ENCODE assay signal across 1 cellular context in the genomic region with DNA sequence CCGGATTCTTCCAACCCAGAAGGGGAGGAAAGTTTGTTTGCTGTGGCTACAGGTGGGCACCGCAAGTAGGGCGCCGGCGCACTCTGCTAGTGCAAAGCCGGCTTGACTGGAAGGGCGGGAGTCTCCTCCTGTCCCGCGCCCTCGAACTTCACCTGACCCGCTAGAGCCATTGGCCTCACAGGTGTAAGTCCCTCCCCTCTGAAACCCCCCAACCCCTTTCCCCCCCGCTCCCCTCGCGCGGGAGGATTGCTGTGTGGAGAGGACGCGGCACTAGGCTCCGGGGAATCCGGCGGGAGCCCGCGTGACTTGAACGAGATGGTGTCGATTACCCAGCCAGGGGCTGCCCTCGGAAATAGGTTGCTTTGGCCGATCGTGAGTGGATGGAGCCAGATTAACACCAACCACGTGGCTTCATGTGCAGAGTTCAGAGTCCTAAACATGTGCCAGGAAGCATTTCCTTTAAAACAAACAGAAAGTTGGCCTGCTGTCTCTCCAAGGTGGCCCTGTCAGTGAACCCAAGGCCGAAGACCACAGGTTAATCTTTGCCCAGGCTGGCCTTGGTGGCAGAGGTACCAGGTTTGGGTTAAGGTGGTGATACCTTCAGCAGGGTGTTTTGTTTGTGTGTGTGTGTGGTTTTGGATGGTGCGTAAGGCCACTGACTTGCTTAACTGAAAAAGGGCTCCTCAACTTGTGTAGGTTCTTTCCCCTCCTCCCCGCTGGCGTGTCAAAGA.
TF ChIP-seq lines count a peak whose summit lies in the region.

No MANE protein-coding gene starts in this region.

TF ChIP-seq in GM12878, 131 proteins besides CTCF, POLR2A, EP300 and RAD21 (continued from another document and continues in another):
- TF ChIP-seq MTA3 (IDR thresholded peaks at IDR 0.05; ENCODE audit: borderline replicate concordance, low read length) (peak; percentile 61; the same call in 1 of the 2 replicates), ZZZ3 (IDR thresholded peaks at IDR 0.05; ENCODE audit: control insufficient read depth, insufficient read length, low read depth) (no peak), POLR2AphosphoS2 (IDR thresholded peaks at IDR 0.05; ENCODE audit: low read depth, low read length) (no peak), ETV6 (conservative IDR thresholded peaks at IDR 0.05 in 1 of 2, IDR thresholded peaks at IDR 0.05 in 1 of 2; ENCODE audit: borderline replicate concordance in 1 of 2, low read depth in 1 of 2) (no peak), ATF7 (IDR thresholded peaks at IDR 0.05; ENCODE audit: low read depth) (peak; percentile 62), DPF2 (IDR thresholded peaks at IDR 0.05) (0 out of 2 replicates have a peak, but pooled peaks have one; percentile 43), TAF1 (IDR thresholded peaks at IDR 0.05; ENCODE audit: borderline replicate concordance, low read depth, low read length) (0 out of 2 replicates have a peak, but pooled peaks have one; percentile 28), EZH2 (IDR thresholded peaks at IDR 0.05; ENCODE audit: borderline replicate concordance, control insufficient read depth, low read depth, low read length) (no peak), TARDBP (IDR thresholded peaks at IDR 0.05; ENCODE audit: borderline replicate concordance) (no peak), KAT2A (conservative IDR thresholded peaks at IDR 0.05; ENCODE audit: control insufficient read depth, low read depth, low read length) (no peak), CHD1 (IDR thresholded peaks at IDR 0.05; ENCODE audit: low read depth, low read length) (no peak), CEBPB (IDR thresholded peaks at IDR 0.05; ENCODE audit: borderline replicate concordance in 1 of 2, low read depth in 2 of 2, low read length in 2 of 2) (no peak), IRF4 (IDR thresholded peaks at IDR 0.05; ENCODE audit: low read depth, low read length) (no peak), HDGF (IDR thresholded peaks at IDR 0.05) (0 out of 2 replicates have a peak, but pooled peaks have one; percentile 32), POLR2AphosphoS5 (IDR thresholded peaks at IDR 0.05; ENCODE audit: low read length) (peak; percentile 35; the same call in 1 of the 2 replicates), BMI1 (IDR thresholded peaks at IDR 0.05; ENCODE audit: borderline replicate concordance) (no peak), NR2F1 (conservative IDR thresholded peaks at IDR 0.05) (peak; percentile 43; the same call in 1 of the 2 replicates), WRNIP1 (IDR thresholded peaks at IDR 0.05; ENCODE audit: borderline replicate concordance, low read depth, low read length) (no peak), SMAD1 (IDR thresholded peaks at IDR 0.05; ENCODE audit: low read depth, partially characterized antibody) (peak; percentile 61), SREBF1 (IDR thresholded peaks at IDR 0.05; ENCODE audit: low read length) (no peak), NFXL1 (IDR thresholded peaks at IDR 0.05; ENCODE audit: borderline replicate concordance) (no peak), SIN3A (IDR thresholded peaks at IDR 0.05; ENCODE audit: low read depth, low read length) (peak; percentile 59), RBBP5 (conservative IDR thresholded peaks at IDR 0.05) (no peak), EGR1 (IDR thresholded peaks at IDR 0.05; ENCODE audit: borderline replicate concordance in 1 of 2, low read depth in 2 of 2, low read length in 2 of 2) (no peak; a peak in 1 of 3 replicates), CBX5 (IDR thresholded peaks at IDR 0.05; ENCODE audit: low read depth) (no peak), BHLHE40 (IDR thresholded peaks at IDR 0.05; ENCODE audit: borderline replicate concordance in 1 of 2, low read depth in 2 of 2, low read length in 1 of 2) (peak; percentile 57 to 75; a peak in 3 of 4 replicates), HCFC1 (IDR thresholded peaks at IDR 0.05; ENCODE audit: low read length) (no peak), ASH2L (IDR thresholded peaks at IDR 0.05; ENCODE audit: borderline replicate concordance, low read depth) (no peak), MYB (IDR thresholded peaks at IDR 0.05; ENCODE audit: borderline replicate concordance, low read depth, low read length) (no peak; the same call in 1 of the 2 replicates), ZNF274 (IDR thresholded peaks at IDR 0.05; ENCODE audit: insufficient read depth, insufficient read length) (no peak), IKZF2 (IDR thresholded peaks at IDR 0.05) (peak; percentile 54 to 65; a peak in 3 of 4 replicates), YY1 (IDR thresholded peaks at IDR 0.05; ENCODE audit: low read depth, low read length) (0 out of 2 replicates have a peak, but pooled peaks have one; percentile 22), TBL1XR1 (IDR thresholded peaks at IDR 0.05; ENCODE audit: low read depth, low read length) (no peak), BACH1 (IDR thresholded peaks at IDR 0.05; ENCODE audit: borderline replicate concordance) (no peak), ZNF24 (IDR thresholded peaks at IDR 0.05) (no peak), NBN (IDR thresholded peaks at IDR 0.05) (peak; percentile 80), YBX1 (IDR thresholded peaks at IDR 0.05) (no peak), ESRRA (IDR thresholded peaks at IDR 0.05; ENCODE audit: low read length) (no peak)
- TF ChIP-seq, protein P1, sequence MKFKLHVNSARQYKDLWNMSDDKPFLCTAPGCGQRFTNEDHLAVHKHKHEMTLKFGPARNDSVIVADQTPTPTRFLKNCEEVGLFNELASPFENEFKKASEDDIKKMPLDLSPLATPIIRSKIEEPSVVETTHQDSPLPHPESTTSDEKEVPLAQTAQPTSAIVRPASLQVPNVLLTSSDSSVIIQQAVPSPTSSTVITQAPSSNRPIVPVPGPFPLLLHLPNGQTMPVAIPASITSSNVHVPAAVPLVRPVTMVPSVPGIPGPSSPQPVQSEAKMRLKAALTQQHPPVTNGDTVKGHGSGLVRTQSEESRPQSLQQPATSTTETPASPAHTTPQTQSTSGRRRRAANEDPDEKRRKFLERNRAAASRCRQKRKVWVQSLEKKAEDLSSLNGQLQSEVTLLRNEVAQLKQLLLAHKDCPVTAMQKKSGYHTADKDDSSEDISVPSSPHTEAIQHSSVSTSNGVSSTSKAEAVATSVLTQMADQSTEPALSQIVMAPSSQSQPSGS (IDR thresholded peaks at IDR 0.05; ENCODE audit: low read length) = no peak
- TF ChIP-seq, protein P2, sequence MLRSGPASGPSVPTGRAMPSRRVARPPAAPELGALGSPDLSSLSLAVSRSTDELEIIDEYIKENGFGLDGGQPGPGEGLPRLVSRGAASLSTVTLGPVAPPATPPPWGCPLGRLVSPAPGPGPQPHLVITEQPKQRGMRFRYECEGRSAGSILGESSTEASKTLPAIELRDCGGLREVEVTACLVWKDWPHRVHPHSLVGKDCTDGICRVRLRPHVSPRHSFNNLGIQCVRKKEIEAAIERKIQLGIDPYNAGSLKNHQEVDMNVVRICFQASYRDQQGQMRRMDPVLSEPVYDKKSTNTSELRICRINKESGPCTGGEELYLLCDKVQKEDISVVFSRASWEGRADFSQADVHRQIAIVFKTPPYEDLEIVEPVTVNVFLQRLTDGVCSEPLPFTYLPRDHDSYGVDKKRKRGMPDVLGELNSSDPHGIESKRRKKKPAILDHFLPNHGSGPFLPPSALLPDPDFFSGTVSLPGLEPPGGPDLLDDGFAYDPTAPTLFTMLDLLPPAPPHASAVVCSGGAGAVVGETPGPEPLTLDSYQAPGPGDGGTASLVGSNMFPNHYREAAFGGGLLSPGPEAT (IDR thresholded peaks at IDR 0.05; ENCODE audit: low read depth) = peak; percentile 59; the same call in 1 of the 2 replicates
- TF ChIP-seq, protein P3, sequence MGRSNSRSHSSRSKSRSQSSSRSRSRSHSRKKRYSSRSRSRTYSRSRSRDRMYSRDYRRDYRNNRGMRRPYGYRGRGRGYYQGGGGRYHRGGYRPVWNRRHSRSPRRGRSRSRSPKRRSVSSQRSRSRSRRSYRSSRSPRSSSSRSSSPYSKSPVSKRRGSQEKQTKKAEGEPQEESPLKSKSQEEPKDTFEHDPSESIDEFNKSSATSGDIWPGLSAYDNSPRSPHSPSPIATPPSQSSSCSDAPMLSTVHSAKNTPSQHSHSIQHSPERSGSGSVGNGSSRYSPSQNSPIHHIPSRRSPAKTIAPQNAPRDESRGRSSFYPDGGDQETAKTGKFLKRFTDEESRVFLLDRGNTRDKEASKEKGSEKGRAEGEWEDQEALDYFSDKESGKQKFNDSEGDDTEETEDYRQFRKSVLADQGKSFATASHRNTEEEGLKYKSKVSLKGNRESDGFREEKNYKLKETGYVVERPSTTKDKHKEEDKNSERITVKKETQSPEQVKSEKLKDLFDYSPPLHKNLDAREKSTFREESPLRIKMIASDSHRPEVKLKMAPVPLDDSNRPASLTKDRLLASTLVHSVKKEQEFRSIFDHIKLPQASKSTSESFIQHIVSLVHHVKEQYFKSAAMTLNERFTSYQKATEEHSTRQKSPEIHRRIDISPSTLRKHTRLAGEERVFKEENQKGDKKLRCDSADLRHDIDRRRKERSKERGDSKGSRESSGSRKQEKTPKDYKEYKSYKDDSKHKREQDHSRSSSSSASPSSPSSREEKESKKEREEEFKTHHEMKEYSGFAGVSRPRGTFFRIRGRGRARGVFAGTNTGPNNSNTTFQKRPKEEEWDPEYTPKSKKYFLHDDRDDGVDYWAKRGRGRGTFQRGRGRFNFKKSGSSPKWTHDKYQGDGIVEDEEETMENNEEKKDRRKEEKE (IDR thresholded peaks at IDR 0.05) = no peak
- TF ChIP-seq, protein P4, sequence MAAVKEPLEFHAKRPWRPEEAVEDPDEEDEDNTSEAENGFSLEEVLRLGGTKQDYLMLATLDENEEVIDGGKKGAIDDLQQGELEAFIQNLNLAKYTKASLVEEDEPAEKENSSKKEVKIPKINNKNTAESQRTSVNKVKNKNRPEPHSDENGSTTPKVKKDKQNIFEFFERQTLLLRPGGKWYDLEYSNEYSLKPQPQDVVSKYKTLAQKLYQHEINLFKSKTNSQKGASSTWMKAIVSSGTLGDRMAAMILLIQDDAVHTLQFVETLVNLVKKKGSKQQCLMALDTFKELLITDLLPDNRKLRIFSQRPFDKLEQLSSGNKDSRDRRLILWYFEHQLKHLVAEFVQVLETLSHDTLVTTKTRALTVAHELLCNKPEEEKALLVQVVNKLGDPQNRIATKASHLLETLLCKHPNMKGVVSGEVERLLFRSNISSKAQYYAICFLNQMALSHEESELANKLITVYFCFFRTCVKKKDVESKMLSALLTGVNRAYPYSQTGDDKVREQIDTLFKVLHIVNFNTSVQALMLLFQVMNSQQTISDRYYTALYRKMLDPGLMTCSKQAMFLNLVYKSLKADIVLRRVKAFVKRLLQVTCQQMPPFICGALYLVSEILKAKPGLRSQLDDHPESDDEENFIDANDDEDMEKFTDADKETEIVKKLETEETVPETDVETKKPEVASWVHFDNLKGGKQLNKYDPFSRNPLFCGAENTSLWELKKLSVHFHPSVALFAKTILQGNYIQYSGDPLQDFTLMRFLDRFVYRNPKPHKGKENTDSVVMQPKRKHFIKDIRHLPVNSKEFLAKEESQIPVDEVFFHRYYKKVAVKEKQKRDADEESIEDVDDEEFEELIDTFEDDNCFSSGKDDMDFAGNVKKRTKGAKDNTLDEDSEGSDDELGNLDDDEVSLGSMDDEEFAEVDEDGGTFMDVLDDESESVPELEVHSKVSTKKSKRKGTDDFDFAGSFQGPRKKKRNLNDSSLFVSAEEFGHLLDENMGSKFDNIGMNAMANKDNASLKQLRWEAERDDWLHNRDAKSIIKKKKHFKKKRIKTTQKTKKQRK (IDR thresholded peaks at IDR 0.05; ENCODE audit: low read depth, low read length) = no peak
- TF ChIP-seq, protein P5, sequence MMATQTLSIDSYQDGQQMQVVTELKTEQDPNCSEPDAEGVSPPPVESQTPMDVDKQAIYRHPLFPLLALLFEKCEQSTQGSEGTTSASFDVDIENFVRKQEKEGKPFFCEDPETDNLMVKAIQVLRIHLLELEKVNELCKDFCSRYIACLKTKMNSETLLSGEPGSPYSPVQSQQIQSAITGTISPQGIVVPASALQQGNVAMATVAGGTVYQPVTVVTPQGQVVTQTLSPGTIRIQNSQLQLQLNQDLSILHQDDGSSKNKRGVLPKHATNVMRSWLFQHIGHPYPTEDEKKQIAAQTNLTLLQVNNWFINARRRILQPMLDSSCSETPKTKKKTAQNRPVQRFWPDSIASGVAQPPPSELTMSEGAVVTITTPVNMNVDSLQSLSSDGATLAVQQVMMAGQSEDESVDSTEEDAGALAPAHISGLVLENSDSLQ (IDR thresholded peaks at IDR 0.05) = no peak
- TF ChIP-seq, protein P6, sequence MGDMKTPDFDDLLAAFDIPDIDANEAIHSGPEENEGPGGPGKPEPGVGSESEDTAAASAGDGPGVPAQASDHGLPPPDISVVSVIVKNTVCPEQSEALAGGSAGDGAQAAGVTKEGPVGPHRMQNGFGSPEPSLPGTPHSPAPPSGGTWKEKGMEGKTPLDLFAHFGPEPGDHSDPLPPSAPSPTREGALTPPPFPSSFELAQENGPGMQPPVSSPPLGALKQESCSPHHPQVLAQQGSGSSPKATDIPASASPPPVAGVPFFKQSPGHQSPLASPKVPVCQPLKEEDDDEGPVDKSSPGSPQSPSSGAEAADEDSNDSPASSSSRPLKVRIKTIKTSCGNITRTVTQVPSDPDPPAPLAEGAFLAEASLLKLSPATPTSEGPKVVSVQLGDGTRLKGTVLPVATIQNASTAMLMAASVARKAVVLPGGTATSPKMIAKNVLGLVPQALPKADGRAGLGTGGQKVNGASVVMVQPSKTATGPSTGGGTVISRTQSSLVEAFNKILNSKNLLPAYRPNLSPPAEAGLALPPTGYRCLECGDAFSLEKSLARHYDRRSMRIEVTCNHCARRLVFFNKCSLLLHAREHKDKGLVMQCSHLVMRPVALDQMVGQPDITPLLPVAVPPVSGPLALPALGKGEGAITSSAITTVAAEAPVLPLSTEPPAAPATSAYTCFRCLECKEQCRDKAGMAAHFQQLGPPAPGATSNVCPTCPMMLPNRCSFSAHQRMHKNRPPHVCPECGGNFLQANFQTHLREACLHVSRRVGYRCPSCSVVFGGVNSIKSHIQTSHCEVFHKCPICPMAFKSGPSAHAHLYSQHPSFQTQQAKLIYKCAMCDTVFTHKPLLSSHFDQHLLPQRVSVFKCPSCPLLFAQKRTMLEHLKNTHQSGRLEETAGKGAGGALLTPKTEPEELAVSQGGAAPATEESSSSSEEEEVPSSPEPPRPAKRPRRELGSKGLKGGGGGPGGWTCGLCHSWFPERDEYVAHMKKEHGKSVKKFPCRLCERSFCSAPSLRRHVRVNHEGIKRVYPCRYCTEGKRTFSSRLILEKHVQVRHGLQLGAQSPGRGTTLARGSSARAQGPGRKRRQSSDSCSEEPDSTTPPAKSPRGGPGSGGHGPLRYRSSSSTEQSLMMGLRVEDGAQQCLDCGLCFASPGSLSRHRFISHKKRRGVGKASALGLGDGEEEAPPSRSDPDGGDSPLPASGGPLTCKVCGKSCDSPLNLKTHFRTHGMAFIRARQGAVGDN (IDR thresholded peaks at IDR 0.05) = peak; percentile 90
- TF ChIP-seq, protein P7, sequence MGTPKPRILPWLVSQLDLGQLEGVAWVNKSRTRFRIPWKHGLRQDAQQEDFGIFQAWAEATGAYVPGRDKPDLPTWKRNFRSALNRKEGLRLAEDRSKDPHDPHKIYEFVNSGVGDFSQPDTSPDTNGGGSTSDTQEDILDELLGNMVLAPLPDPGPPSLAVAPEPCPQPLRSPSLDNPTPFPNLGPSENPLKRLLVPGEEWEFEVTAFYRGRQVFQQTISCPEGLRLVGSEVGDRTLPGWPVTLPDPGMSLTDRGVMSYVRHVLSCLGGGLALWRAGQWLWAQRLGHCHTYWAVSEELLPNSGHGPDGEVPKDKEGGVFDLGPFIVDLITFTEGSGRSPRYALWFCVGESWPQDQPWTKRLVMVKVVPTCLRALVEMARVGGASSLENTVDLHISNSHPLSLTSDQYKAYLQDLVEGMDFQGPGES (IDR thresholded peaks at IDR 0.05) = no peak
